13 cellular contexts compared by ENCODE assay signal in genomic region chr3:65245133-65246076, GRCh38.
A peak's percentile ranks its signal among the peaks of the same experiment; 100 is the strongest.
DNase-seq lines count a peak whose midpoint lies in the region; ATAC-seq and TF ChIP-seq lines count a peak whose summit lies in the region.
"Had no signal": no experiment of that assay in that cellular context is flagged by ENCODE, and none has a peak within 500 bp of the region (broad histone marks: within the 10 kb centered on the region; RNA-seq: fewer than 3 reads in every experiment).

No MANE protein-coding gene starts in this region.

- CTCF ChIA-PET in PC-9 (lab: Charles Lee) = interaction anchor here (0.6 kb wide), 1 partner anchor 711 kb away, joined by 3 read pairs; no protein-coding TSS in a partner anchor
- CTCF ChIA-PET in activated CD4-positive, alpha-beta T cell treated with anti-CD3 and anti-CD28 coated beads for 36 hours (lab: Charles Lee) = no interaction called here

- BruUV-seq in PC-9 (replicated peaks; lab: Mats Ljungman, UMichigan) = no TSS peak

- POLR2A ChIA-PET in PC-9 (lab: Charles Lee; ENCODE audit: unreplicated experiment) = no interaction called here
- POLR2A ChIA-PET in activated CD4-positive, alpha-beta T cell treated with anti-CD3 and anti-CD28 coated beads for 36 hours (lab: Charles Lee) = no interaction called here

- H3K9me3 Mint-ChIP-seq in neural crest cell (peaks cover 2% of the 10 kb centered on the region), natural killer cell (peaks cover 8 to 12% of the 10 kb centered on the region in 2 donors)
- no peaks in the 10 kb centered on the region for H3K9me3 Mint-ChIP-seq in activated CD4-positive, alpha-beta T cell treated with anti-CD3 and anti-CD28 coated beads for 36 hours (ENCODE audit: low read depth)

- TF ChIP-seq CTCF in PC-9 (conservative IDR thresholded peaks at IDR 0.05) (peak; percentile 50), epithelial cell of esophagus (IDR thresholded peaks at IDR 0.05; ENCODE audit: insufficient read depth, low read depth, low read length, missing control alignments) (peak; percentile 29), neural crest cell (conservative IDR thresholded peaks at IDR 0.05) (peak; percentile 56), natural killer cell (IDR thresholded peaks at IDR 0.05) (no peak)

- no peaks in the 10 kb centered on the region for H4K20me1 ChIP-seq in PC-9 (ENCODE audit: insufficient read depth)

- H3K4me1 Mint-ChIP-seq in neural crest cell (peaks cover 8% of the 10 kb centered on the region), natural killer cell (no peaks in the 10 kb centered on the region)
- H3K4me1 Mint-ChIP-seq in activated CD4-positive, alpha-beta T cell treated with anti-CD3 and anti-CD28 coated beads for 36 hours = no peaks in the 10 kb centered on the region
- H3K4me1 Mint-ChIP-seq: central memory CD8-positive, alpha-beta T cell had no signal

- no peak overlapping the region for H3K4me2 ChIP-seq in PC-9

- H3K36me3 ChIP-seq in PC-9 (ENCODE audit: low read depth) = no peaks in the 10 kb centered on the region

- no peaks in the 10 kb centered on the region for H3K9me2 ChIP-seq in PC-9 (ENCODE audit: insufficient read depth)

- H3K4me3 Mint-ChIP-seq in neural crest cell (no peak overlapping the region), natural killer cell (no peak overlapping the region)
- H3K4me3 Mint-ChIP-seq in activated CD4-positive, alpha-beta T cell treated with anti-CD3 and anti-CD28 coated beads for 36 hours = no peak overlapping the region
- H3K4me3 Mint-ChIP-seq: central memory CD8-positive, alpha-beta T cell had no signal

- H3K27me3 ChIP-seq in PC-9 (ENCODE audit: insufficient read depth, low read depth) = no peaks in the 10 kb centered on the region

- DNase-seq in AG20443 (ENCODE audit: low spot score) (peak; percentile 23), PC-9 (no peak), epithelial cell of esophagus (ENCODE audit: low read depth) (peak; percentile 17), neural crest cell (ENCODE audit: low read depth, low spot score) (no peak), natural killer cell (no peak), left colon (no peak)
- DNase-seq in activated CD4-positive, alpha-beta T cell treated with anti-CD3 and anti-CD28 coated beads for 36 hours = no peak
- DNase-seq: activated CD4-positive, alpha-beta T cell treated with anti-CD3 and anti-CD28 coated beads for 48 hours; Caco-2; KG1 had no signal

- H2AFZ ChIP-seq in PC-9 = no peak overlapping the region

- H3K36me3 Mint-ChIP-seq in neural crest cell (ENCODE audit: low read depth) = no peaks in the 10 kb centered on the region
- no peaks in the 10 kb centered on the region for H3K36me3 Mint-ChIP-seq in natural killer cell
- no peaks in the 10 kb centered on the region for H3K36me3 Mint-ChIP-seq in activated CD4-positive, alpha-beta T cell treated with anti-CD3 and anti-CD28 coated beads for 36 hours (ENCODE audit: low read depth)

- no peaks in the 10 kb centered on the region for H3K9me3 ChIP-seq in PC-9 (ENCODE audit: insufficient read depth, low read depth)
- H3K9me3 ChIP-seq: Caco-2 had no signal

- H3K4me3 ChIP-seq in PC-9 = no peak overlapping the region
- H3K4me3 ChIP-seq in epithelial cell of esophagus (ENCODE audit: low read length) = no peak overlapping the region

- no peaks in the 10 kb centered on the region for H3F3A ChIP-seq in PC-9 (ENCODE audit: insufficient read depth, low read depth)

- no peak overlapping the region for H3K27ac Mint-ChIP-seq in neural crest cell (ENCODE audit: unreplicated experiment)
- no peak overlapping the region for H3K27ac Mint-ChIP-seq in natural killer cell
- H3K27ac Mint-ChIP-seq in activated CD4-positive, alpha-beta T cell treated with anti-CD3 and anti-CD28 coated beads for 36 hours = no peak overlapping the region

- intact Hi-C loops in PC-9 (cut with micrococcal nuclease; ENCODE audit: unreplicated experiment) (loop anchor here (2.0 kb wide), 1 partner anchor 561 kb away; no protein-coding TSS in a partner anchor), natural killer cell (cut with micrococcal nuclease) (no loop called here), left colon (cut with DNase I, micrococcal nuclease) (loop anchor here in 1 of 2 donors (5.0 kb wide), 1 partner anchor 713 kb away; no protein-coding TSS in a partner anchor)
- intact Hi-C loops in activated CD4-positive, alpha-beta T cell treated with anti-CD3 and anti-CD28 coated beads for 36 hours (cut with DNase I, micrococcal nuclease) = no loop called here

- no peak overlapping the region for H3K27ac ChIP-seq in PC-9

- H3K4me1 ChIP-seq in PC-9 (replicated peaks; ENCODE audit: insufficient read depth) = no peaks in the 10 kb centered on the region

- H3K79me2 ChIP-seq in PC-9 (ENCODE audit: low read depth) = no peaks in the 10 kb centered on the region

- H3K27me3 Mint-ChIP-seq in neural crest cell (ENCODE audit: low read depth) = no peaks in the 10 kb centered on the region
- H3K27me3 Mint-ChIP-seq in natural killer cell (ENCODE audit: low read depth in 2 of 2) = no peaks in the 10 kb centered on the region
- no peaks in the 10 kb centered on the region for H3K27me3 Mint-ChIP-seq in activated CD4-positive, alpha-beta T cell treated with anti-CD3 and anti-CD28 coated beads for 36 hours
- H3K27me3 Mint-ChIP-seq: central memory CD8-positive, alpha-beta T cell had no signal

- no peak for ATAC-seq in HG03520 (IDR thresholded peaks at IDR 0.05; ENCODE audit: unreplicated experiment)
- ATAC-seq in natural killer cell = no peak
- no peak for ATAC-seq in activated CD4-positive, alpha-beta T cell treated with anti-CD3 and anti-CD28 coated beads for 36 hours
- ATAC-seq in left colon = no peak
- ATAC-seq: left lobe of liver had no signal

Comparison
In these comparisons a context has a peak if more than half of its experiments do, and no peak if none do; other contexts are left out.
1. DNase-seq: peak in AG20443 (single experiment) and epithelial cell of esophagus (single experiment); none in PC-9 (0 of 2), neural crest cell (single experiment), natural killer cell (single experiment), activated CD4-positive, alpha-beta T cell treated with anti-CD3 and anti-CD28 coated beads for 36 hours (single experiment) and left colon (0 of 2).